1 cellular context compared by ENCODE assay signal in the genomic region with DNA sequence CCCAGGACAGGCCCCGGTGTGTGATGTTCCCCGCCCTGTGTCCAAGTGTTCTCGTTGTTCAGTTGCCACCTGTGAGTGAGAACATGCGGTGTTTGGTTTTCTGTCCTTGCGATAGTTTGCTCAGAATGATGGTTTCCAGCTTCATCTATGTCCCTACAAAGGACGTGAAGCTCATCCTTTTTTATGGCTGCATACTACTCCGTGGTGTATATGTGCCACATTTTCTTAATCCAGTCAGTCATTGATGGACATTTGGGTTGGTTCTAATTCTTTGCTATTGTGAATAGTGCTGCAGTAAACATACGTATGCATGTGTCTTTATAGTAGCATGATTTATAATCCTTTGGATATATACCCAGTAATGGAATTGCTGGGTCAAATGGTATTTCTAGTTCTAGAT. TPM values are rescaled to one million over a fixed set of nuclear protein-coding genes. Genes with fewer than 3 reads are reported as not detected.
"Had no signal": no experiment of that assay in that cellular context is flagged by ENCODE, and none has a peak within 500 bp of the region (broad histone marks: within the 10 kb centered on the region; RNA-seq: fewer than 3 reads in every experiment).

No MANE protein-coding gene starts in this region.

RNA-seq across cellular contexts. Expression of gene KLLN, which starts 34.6 kb away (rescaled TPM):
- polyA plus RNA-seq: smooth muscle cell had no signal
